1 cellular context compared by ENCODE assay signal in the genomic region with DNA sequence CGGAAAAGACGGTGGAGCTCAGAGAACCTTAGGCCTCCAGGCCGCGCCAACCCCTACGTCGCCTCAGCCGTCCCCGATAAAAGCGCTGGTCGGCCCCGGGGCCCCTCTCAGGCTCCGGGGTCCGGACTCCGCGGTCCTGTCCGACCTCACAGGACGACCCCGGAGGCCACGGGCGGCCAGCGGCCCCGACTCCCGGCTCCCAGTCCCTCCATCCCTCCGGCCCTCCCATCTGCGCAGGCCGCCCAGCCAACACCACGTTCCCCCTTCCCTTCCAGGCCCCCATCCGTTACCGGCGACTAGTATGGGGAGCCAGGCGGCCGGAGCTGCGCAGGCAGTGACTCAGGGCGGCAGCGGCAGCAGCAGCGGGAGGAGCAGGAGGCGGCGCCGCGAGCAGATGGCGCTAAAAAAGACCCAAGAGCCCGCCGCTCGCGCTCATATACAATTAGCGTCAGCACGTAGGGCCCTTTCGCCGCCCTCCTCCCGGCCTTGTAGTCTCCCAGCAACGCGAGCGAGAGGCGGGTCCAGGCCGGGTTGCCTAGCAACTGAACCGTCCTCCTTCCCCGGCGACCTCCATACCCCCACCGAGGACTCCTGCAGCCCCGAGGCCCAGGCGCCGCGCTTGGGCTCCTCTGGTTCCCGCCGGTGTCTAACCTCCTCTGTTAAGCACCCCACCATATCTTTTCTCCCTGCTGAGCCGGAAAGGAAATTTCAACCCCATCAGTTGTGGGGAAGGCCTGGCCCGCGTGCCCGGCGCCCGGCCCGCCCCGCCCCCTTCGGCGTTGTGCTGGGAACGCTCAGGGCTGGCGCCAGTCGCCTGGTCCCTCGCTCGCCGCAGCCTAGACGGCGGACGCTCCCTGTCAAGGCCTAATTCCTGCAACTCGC.
TF ChIP-seq lines count a peak whose summit lies in the region.

A gene with protein sequence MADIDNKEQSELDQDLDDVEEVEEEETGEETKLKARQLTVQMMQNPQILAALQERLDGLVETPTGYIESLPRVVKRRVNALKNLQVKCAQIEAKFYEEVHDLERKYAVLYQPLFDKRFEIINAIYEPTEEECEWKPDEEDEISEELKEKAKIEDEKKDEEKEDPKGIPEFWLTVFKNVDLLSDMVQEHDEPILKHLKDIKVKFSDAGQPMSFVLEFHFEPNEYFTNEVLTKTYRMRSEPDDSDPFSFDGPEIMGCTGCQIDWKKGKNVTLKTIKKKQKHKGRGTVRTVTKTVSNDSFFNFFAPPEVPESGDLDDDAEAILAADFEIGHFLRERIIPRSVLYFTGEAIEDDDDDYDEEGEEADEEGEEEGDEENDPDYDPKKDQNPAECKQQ (minus strand): TSS at position 409 of the 882 bp plus-strand sequence. CDS start 10,466 bp downstream, outside the sequence.

TF ChIP-seq in GM12878, 131 proteins besides CTCF, POLR2A, EP300 and RAD21 (continued from another document):
- TF ChIP-seq GATAD2B (conservative IDR thresholded peaks at IDR 0.05; ENCODE audit: low read depth) (peak; percentile 34), CREB1 (IDR thresholded peaks at IDR 0.05; ENCODE audit: low read depth) (peak; percentile 76), KDM1A (IDR thresholded peaks at IDR 0.05; ENCODE audit: borderline replicate concordance) (no peak), HCFC1 (IDR thresholded peaks at IDR 0.05; ENCODE audit: low read length) (peak; percentile 11; the same call in 1 of the 2 replicates), HDGF (IDR thresholded peaks at IDR 0.05) (peak; percentile 82; the same call in 1 of the 2 replicates), ESRRA (IDR thresholded peaks at IDR 0.05; ENCODE audit: low read length) (peak; percentile 18; the same call in 1 of the 2 replicates), CBX5 (IDR thresholded peaks at IDR 0.05; ENCODE audit: low read depth) (0 out of 2 replicates have a peak, but pooled peaks have one; percentile 30), BRCA1 (IDR thresholded peaks at IDR 0.05; ENCODE audit: low read depth, low read length) (no peak), MXI1 (IDR thresholded peaks at IDR 0.05; ENCODE audit: low read depth, low read length) (peak; percentile 98), EGR1 (IDR thresholded peaks at IDR 0.05; ENCODE audit: borderline replicate concordance in 1 of 2, low read depth in 2 of 2, low read length in 2 of 2) (0 out of 3 replicates have a peak, but pooled peaks of 1 of the 2 experiments have one; percentile 17), SUZ12 (IDR thresholded peaks at IDR 0.05; ENCODE audit: unreplicated experiment) (no peak), POLR2AphosphoS5 (IDR thresholded peaks at IDR 0.05; ENCODE audit: low read length) (peak; percentile 90), SP1 (IDR thresholded peaks at IDR 0.05; ENCODE audit: low read depth, low read length) (no peak), JUND (IDR thresholded peaks at IDR 0.05; ENCODE audit: low read depth, low read length) (no peak), BMI1 (IDR thresholded peaks at IDR 0.05; ENCODE audit: borderline replicate concordance) (peak; percentile 100), MEF2A (IDR thresholded peaks at IDR 0.05; ENCODE audit: insufficient read depth, low read depth, low read length) (0 out of 2 replicates have a peak, but pooled peaks have one; percentile 4), NRF1 (conservative IDR thresholded peaks at IDR 0.05; ENCODE audit: low read depth, low read length) (peak; percentile 41), NBN (IDR thresholded peaks at IDR 0.05) (peak; percentile 15; the same call in 1 of the 2 replicates), ZNF384 (IDR thresholded peaks at IDR 0.05; ENCODE audit: borderline replicate concordance, low read depth, low read length) (no peak), DPF2 (IDR thresholded peaks at IDR 0.05) (0 out of 2 replicates have a peak, but pooled peaks have one; percentile 17), TARDBP (IDR thresholded peaks at IDR 0.05; ENCODE audit: borderline replicate concordance) (no peak), TAF1 (IDR thresholded peaks at IDR 0.05; ENCODE audit: borderline replicate concordance, low read depth, low read length) (peak; percentile 72; the same call in 1 of the 2 replicates), YY1 (IDR thresholded peaks at IDR 0.05; ENCODE audit: low read depth, low read length) (peak; percentile 58; the same call in 1 of the 2 replicates), TBL1XR1 (IDR thresholded peaks at IDR 0.05; ENCODE audit: low read depth, low read length) (peak; percentile 27; the same call in 1 of the 2 replicates), NR2F1 (conservative IDR thresholded peaks at IDR 0.05) (peak; percentile 70), BACH1 (IDR thresholded peaks at IDR 0.05; ENCODE audit: borderline replicate concordance) (no peak), SREBF1 (IDR thresholded peaks at IDR 0.05; ENCODE audit: low read length) (no peak), TCF3 (IDR thresholded peaks at IDR 0.05; ENCODE audit: borderline replicate concordance, insufficient read depth, low read depth, low read length) (0 out of 2 replicates have a peak, but pooled peaks have one; percentile 45), CREM (IDR thresholded peaks at IDR 0.05; ENCODE audit: low read depth) (peak; percentile 50), BHLHE40 (IDR thresholded peaks at IDR 0.05; ENCODE audit: borderline replicate concordance in 1 of 2, low read depth in 2 of 2, low read length in 1 of 2) (peak; percentile 16 to 72; a peak in 3 of 4 replicates)
- TF ChIP-seq, protein P1, sequence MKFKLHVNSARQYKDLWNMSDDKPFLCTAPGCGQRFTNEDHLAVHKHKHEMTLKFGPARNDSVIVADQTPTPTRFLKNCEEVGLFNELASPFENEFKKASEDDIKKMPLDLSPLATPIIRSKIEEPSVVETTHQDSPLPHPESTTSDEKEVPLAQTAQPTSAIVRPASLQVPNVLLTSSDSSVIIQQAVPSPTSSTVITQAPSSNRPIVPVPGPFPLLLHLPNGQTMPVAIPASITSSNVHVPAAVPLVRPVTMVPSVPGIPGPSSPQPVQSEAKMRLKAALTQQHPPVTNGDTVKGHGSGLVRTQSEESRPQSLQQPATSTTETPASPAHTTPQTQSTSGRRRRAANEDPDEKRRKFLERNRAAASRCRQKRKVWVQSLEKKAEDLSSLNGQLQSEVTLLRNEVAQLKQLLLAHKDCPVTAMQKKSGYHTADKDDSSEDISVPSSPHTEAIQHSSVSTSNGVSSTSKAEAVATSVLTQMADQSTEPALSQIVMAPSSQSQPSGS (IDR thresholded peaks at IDR 0.05; ENCODE audit: low read length): no peak
- TF ChIP-seq, protein P2, sequence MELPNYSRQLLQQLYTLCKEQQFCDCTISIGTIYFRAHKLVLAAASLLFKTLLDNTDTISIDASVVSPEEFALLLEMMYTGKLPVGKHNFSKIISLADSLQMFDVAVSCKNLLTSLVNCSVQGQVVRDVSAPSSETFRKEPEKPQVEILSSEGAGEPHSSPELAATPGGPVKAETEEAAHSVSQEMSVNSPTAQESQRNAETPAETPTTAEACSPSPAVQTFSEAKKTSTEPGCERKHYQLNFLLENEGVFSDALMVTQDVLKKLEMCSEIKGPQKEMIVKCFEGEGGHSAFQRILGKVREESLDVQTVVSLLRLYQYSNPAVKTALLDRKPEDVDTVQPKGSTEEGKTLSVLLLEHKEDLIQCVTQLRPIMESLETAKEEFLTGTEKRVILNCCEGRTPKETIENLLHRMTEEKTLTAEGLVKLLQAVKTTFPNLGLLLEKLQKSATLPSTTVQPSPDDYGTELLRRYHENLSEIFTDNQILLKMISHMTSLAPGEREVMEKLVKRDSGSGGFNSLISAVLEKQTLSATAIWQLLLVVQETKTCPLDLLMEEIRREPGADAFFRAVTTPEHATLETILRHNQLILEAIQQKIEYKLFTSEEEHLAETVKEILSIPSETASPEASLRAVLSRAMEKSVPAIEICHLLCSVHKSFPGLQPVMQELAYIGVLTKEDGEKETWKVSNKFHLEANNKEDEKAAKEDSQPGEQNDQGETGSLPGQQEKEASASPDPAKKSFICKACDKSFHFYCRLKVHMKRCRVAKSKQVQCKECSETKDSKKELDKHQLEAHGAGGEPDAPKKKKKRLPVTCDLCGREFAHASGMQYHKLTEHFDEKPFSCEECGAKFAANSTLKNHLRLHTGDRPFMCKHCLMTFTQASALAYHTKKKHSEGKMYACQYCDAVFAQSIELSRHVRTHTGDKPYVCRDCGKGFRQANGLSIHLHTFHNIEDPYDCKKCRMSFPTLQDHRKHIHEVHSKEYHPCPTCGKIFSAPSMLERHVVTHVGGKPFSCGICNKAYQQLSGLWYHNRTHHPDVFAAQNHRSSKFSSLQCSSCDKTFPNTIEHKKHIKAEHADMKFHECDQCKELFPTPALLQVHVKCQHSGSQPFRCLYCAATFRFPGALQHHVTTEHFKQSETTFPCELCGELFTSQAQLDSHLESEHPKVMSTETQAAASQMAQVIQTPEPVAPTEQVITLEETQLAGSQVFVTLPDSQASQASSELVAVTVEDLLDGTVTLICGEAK (IDR thresholded peaks at IDR 0.05; ENCODE audit: borderline replicate concordance): peak; percentile 35; the same call in 1 of the 2 replicates
- TF ChIP-seq, protein P3, sequence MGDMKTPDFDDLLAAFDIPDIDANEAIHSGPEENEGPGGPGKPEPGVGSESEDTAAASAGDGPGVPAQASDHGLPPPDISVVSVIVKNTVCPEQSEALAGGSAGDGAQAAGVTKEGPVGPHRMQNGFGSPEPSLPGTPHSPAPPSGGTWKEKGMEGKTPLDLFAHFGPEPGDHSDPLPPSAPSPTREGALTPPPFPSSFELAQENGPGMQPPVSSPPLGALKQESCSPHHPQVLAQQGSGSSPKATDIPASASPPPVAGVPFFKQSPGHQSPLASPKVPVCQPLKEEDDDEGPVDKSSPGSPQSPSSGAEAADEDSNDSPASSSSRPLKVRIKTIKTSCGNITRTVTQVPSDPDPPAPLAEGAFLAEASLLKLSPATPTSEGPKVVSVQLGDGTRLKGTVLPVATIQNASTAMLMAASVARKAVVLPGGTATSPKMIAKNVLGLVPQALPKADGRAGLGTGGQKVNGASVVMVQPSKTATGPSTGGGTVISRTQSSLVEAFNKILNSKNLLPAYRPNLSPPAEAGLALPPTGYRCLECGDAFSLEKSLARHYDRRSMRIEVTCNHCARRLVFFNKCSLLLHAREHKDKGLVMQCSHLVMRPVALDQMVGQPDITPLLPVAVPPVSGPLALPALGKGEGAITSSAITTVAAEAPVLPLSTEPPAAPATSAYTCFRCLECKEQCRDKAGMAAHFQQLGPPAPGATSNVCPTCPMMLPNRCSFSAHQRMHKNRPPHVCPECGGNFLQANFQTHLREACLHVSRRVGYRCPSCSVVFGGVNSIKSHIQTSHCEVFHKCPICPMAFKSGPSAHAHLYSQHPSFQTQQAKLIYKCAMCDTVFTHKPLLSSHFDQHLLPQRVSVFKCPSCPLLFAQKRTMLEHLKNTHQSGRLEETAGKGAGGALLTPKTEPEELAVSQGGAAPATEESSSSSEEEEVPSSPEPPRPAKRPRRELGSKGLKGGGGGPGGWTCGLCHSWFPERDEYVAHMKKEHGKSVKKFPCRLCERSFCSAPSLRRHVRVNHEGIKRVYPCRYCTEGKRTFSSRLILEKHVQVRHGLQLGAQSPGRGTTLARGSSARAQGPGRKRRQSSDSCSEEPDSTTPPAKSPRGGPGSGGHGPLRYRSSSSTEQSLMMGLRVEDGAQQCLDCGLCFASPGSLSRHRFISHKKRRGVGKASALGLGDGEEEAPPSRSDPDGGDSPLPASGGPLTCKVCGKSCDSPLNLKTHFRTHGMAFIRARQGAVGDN (IDR thresholded peaks at IDR 0.05): no peak; the same call in 1 of the 2 replicates
- TF ChIP-seq, protein P4, sequence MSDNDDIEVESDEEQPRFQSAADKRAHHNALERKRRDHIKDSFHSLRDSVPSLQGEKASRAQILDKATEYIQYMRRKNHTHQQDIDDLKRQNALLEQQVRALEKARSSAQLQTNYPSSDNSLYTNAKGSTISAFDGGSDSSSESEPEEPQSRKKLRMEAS (IDR thresholded peaks at IDR 0.05; ENCODE audit: low read depth, low read length): peak; percentile 2; the same call in 1 of the 2 replicates
